In genomic region chr17:21252289-21252874, GRCh38 we compare ENCODE assay signal across 9 cellular contexts. TPM values are rescaled to one million over a fixed set of nuclear protein-coding genes. Genes with fewer than 3 reads are reported as not detected.
DNase-seq lines count a peak whose midpoint lies in the region; ATAC-seq and TF ChIP-seq lines count a peak whose summit lies in the region.
"Had no signal": no experiment of that assay in that cellular context is flagged by ENCODE, and none has a peak within 500 bp of the region (broad histone marks: within the 10 kb centered on the region; RNA-seq: fewer than 3 reads in every experiment).

No MANE protein-coding gene starts in this region.

- H3K4me1 ChIP-seq in lower lobe of right lung: peaks cover 37% of the 10 kb centered on the region

- POLR2A ChIA-PET in activated naive CD8-positive, alpha-beta T cell treated with anti-CD3 and anti-CD28 coated beads, Interleukin-2, amount 10 ng/mL, durations not matched to agents 7 days and 5 days (lab: Charles Lee): no interaction called here

- no peaks in the 10 kb centered on the region for H3K27me3 ChIP-seq in lower lobe of right lung (ENCODE audit: low read depth)

- no peaks in the 10 kb centered on the region for H3K27me3 Mint-ChIP-seq in activated naive CD4-positive, alpha-beta T cell treated with anti-CD3 and anti-CD28 coated beads, Interleukin-2, amount 50 U/mL, for 24 hours
- H3K27me3 Mint-ChIP-seq in activated naive CD8-positive, alpha-beta T cell treated with anti-CD3 and anti-CD28 coated beads, Interleukin-2, amount 10 ng/mL, durations not matched to agents 7 days and 5 days: peaks cover 2% of the 10 kb centered on the region
- no peaks in the 10 kb centered on the region for H3K27me3 Mint-ChIP-seq in type B pancreatic cell

- ATAC-seq in activated naive CD8-positive, alpha-beta T cell treated with anti-CD3 and anti-CD28 coated beads, Interleukin-2, amount 10 ng/mL, durations not matched to agents 7 days and 5 days (ENCODE audit: low read depth): no peak
- ATAC-seq in lower lobe of right lung: no peak
- no peak for ATAC-seq in HG03520 (IDR thresholded peaks at IDR 0.05; ENCODE audit: unreplicated experiment)

- H3K9me3 Mint-ChIP-seq in activated naive CD4-positive, alpha-beta T cell treated with anti-CD3 and anti-CD28 coated beads, Interleukin-2, amount 50 U/mL, for 24 hours: no peaks in the 10 kb centered on the region
- H3K9me3 Mint-ChIP-seq in activated naive CD8-positive, alpha-beta T cell treated with anti-CD3 and anti-CD28 coated beads, Interleukin-2, amount 10 ng/mL, durations not matched to agents 7 days and 5 days: no peaks in the 10 kb centered on the region
- no peaks in the 10 kb centered on the region for H3K9me3 Mint-ChIP-seq in type B pancreatic cell

- peak overlapping the region; percentile 53 for H3K27ac ChIP-seq in lower lobe of right lung

- H3K36me3 Mint-ChIP-seq in activated naive CD4-positive, alpha-beta T cell treated with anti-CD3 and anti-CD28 coated beads, Interleukin-2, amount 50 U/mL, for 24 hours: no peaks in the 10 kb centered on the region
- no peaks in the 10 kb centered on the region for H3K36me3 Mint-ChIP-seq in activated naive CD8-positive, alpha-beta T cell treated with anti-CD3 and anti-CD28 coated beads, Interleukin-2, amount 10 ng/mL, durations not matched to agents 7 days and 5 days
- H3K36me3 Mint-ChIP-seq in type B pancreatic cell: no peaks in the 10 kb centered on the region

- intact Hi-C loops in lower lobe of right lung (cut with DNase I): no loop called here

- no peak for DNase-seq in activated naive CD4-positive, alpha-beta T cell treated with anti-CD3 and anti-CD28 coated beads, Interleukin-2, amount 50 U/mL, for 16 hours
- no peak for DNase-seq in activated naive CD8-positive, alpha-beta T cell treated with anti-CD3 and anti-CD28 coated beads, Interleukin-2, amount 10 ng/mL, durations not matched to agents 7 days and 5 days
- DNase-seq in lower lobe of right lung (no peak), type B pancreatic cell (ENCODE audit: extremely low spot score, unreplicated experiment) (no peak), NCI-H1092 (lab: John Stamatoyannopoulos, UW) (no peak)
- no peak for DNase-seq in stimulated activated CD4-positive, alpha-beta T cell treated with anti-CD3 and anti-CD28 coated beads, Interleukin-4, amount 100 ng/mL, for 4 hours
- DNase-seq: RPMI8226 had no signal

- peaks cover 30% of the 10 kb centered on the region for H3K4me1 Mint-ChIP-seq in activated naive CD4-positive, alpha-beta T cell treated with anti-CD3 and anti-CD28 coated beads, Interleukin-2, amount 50 U/mL, for 24 hours
- peaks cover 9% of the 10 kb centered on the region for H3K4me1 Mint-ChIP-seq in activated naive CD8-positive, alpha-beta T cell treated with anti-CD3 and anti-CD28 coated beads, Interleukin-2, amount 10 ng/mL, durations not matched to agents 7 days and 5 days
- peaks cover 9% of the 10 kb centered on the region for H3K4me1 Mint-ChIP-seq in type B pancreatic cell (ENCODE audit: unreplicated experiment)

- H3K4me3 Mint-ChIP-seq in activated naive CD4-positive, alpha-beta T cell treated with anti-CD3 and anti-CD28 coated beads, Interleukin-2, amount 50 U/mL, for 24 hours: peak overlapping the region; percentile 80
- H3K4me3 Mint-ChIP-seq in activated naive CD8-positive, alpha-beta T cell treated with anti-CD3 and anti-CD28 coated beads, Interleukin-2, amount 10 ng/mL, durations not matched to agents 7 days and 5 days: peak overlapping the region; percentile 65
- peak overlapping the region; percentile 86 for H3K4me3 Mint-ChIP-seq in type B pancreatic cell

- peak overlapping the region; percentile 51 for H3K27ac Mint-ChIP-seq in activated naive CD4-positive, alpha-beta T cell treated with anti-CD3 and anti-CD28 coated beads, Interleukin-2, amount 50 U/mL, for 24 hours
- H3K27ac Mint-ChIP-seq in activated naive CD8-positive, alpha-beta T cell treated with anti-CD3 and anti-CD28 coated beads, Interleukin-2, amount 10 ng/mL, durations not matched to agents 7 days and 5 days: no peak overlapping the region
- H3K27ac Mint-ChIP-seq in type B pancreatic cell: peak overlapping the region; percentile 51

- peak overlapping the region; percentile 64 for H3K4me3 ChIP-seq in lower lobe of right lung

- H3K36me3 ChIP-seq in lower lobe of right lung: no peaks in the 10 kb centered on the region

- no peaks in the 10 kb centered on the region for H3K9me3 ChIP-seq in lower lobe of right lung

- TF ChIP-seq CTCF in lower lobe of right lung (IDR thresholded peaks at IDR 0.05) (no peak), type B pancreatic cell (conservative IDR thresholded peaks at IDR 0.05) (no peak)

RNA-seq across cellular contexts. Expression of gene NATD1, which starts 0.8 kb away (rescaled TPM):
- total RNA-seq in activated naive CD8-positive, alpha-beta T cell treated with anti-CD3 and anti-CD28 coated beads, Interleukin-2, amount 10 ng/mL, durations not matched to agents 7 days and 5 days: 1 to 10 TPM; 5.4 to 5.7 TPM
- total RNA-seq in lower lobe of right lung (15.7 TPM), type B pancreatic cell (ENCODE audit: low replicate concordance) (9.8 and 10.7 TPM in 2 replicates)

RNA-seq across cellular contexts. Expression of gene MAP2K3, which starts 32.1 kb away (rescaled TPM):
- 10 to 100 TPM; 53.6 to 56.8 TPM for total RNA-seq in activated naive CD8-positive, alpha-beta T cell treated with anti-CD3 and anti-CD28 coated beads, Interleukin-2, amount 10 ng/mL, durations not matched to agents 7 days and 5 days
- total RNA-seq in lower lobe of right lung (55.2 TPM), type B pancreatic cell (ENCODE audit: low replicate concordance) (23.6 and 27.5 TPM in 2 replicates)

RNA-seq across cellular contexts. Expression of gene TMEM11, which starts 38.4 kb away (rescaled TPM):
- total RNA-seq in activated naive CD8-positive, alpha-beta T cell treated with anti-CD3 and anti-CD28 coated beads, Interleukin-2, amount 10 ng/mL, durations not matched to agents 7 days and 5 days: 10 to 100 TPM; 21.4 to 23.7 TPM
- total RNA-seq in lower lobe of right lung: 20.2 TPM
- total RNA-seq in type B pancreatic cell (ENCODE audit: low replicate concordance): 28.4 and 33.4 TPM in 2 replicates
